Comparison of ENCODE assay signal across 13 cellular contexts in the genomic region with DNA sequence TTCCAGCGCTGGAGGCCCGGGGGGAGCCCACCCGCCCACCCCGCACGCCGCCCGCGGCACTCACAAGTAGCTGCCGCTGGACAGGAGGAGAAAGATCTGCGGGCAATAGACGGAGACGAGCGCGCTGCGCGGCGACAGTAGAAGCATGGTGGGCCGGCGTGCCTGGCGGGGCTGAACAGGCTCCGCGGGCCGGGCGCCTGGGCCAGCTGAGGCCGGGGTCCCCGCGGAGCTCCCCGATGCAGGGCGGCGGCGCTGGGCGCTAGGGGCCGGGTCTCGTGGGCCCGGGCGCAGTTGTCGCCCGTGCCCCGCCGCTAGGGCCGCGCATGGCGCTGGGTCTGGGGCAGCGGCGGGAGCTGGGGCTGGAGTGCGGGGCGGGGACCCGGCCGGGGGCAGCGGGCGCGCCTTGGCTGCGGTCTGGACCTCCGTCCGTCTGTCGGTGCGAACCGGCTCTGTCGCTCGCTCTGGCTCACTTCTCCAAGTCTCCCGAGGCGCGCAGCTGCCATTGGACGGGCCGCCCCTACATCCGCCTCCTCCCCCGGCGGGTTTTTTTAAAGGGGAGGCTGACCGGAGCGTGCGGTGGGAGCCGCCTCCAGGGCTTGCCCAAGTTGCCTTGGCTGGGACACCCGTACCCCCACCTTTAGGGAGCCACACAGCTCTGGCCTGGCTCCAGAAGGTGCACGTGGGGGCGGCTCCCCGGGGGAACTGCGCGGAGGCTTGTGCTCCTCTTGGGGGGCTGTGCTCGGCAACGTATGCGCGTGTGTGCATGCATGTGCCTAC. TPM values are rescaled to one million over a fixed set of nuclear protein-coding genes. Genes with fewer than 3 reads are reported as not detected.
DNase-seq lines count a peak whose midpoint lies in the region; TF ChIP-seq lines count a peak whose summit lies in the region.
"Had no signal": no experiment of that assay in that cellular context is flagged by ENCODE, and none has a peak within 500 bp of the region (broad histone marks: within the 10 kb centered on the region; RNA-seq: fewer than 3 reads in every experiment).

No MANE protein-coding gene starts in this region.

- H4K20me1 ChIP-seq in GM23248 (ENCODE audit: insufficient read depth) (no peaks in the 10 kb centered on the region), hepatocyte (ENCODE audit: insufficient read depth, poor library complexity, severe bottlenecking) (no peaks in the 10 kb centered on the region)

- H3K27me3 ChIP-seq in GM23248 (replicated peaks; ENCODE audit: insufficient read depth) (peaks cover 45% of the 10 kb centered on the region), WERI-Rb-1 (ENCODE audit: insufficient read depth, low read depth, severe bottlenecking) (peaks cover 78% of the 10 kb centered on the region), hepatocyte (peaks cover 66% of the 10 kb centered on the region)

- H3K36me3 ChIP-seq in GM23248 (ENCODE audit: low read depth) (no peaks in the 10 kb centered on the region), WERI-Rb-1 (no peaks in the 10 kb centered on the region), hepatocyte (replicated peaks; ENCODE audit: insufficient read depth, low read depth) (no peaks in the 10 kb centered on the region)
- H3K36me3 ChIP-seq: right atrium auricular region had no signal

- H3K79me2 ChIP-seq in GM23248 (ENCODE audit: insufficient read depth) (no peaks in the 10 kb centered on the region), hepatocyte (no peaks in the 10 kb centered on the region)

- DNase-seq in GM23248: peak; percentile 42
- no peak for DNase-seq in WERI-Rb-1
- no peak for DNase-seq in hepatocyte (ENCODE audit: low spot score)
- DNase-seq in skeletal muscle cell (ENCODE audit: low read depth): no peak
- DNase-seq in NCI-H1436 (lab: John Stamatoyannopoulos, UW): no peak
- DNase-seq in activated CD4-positive, alpha-beta T cell treated with anti-CD3 and anti-CD28 coated beads, Interleukin-2, amount 10 ng/mL, durations not matched to agents 7 days and 5 days: no peak
- no peak for DNase-seq in NCI-H524 treated with DMSO at 0.1 percent for 48 hours (lab: John Stamatoyannopoulos, UW)
- DNase-seq: activated CD8-positive, alpha-beta T cell treated with anti-CD3 and anti-CD28 coated beads, Interleukin-2, amount 10 ng/mL, durations not matched to agents 7 days and 5 days; activated gamma-delta T cell; central memory CD4-positive, alpha-beta T cell; NCI-H1092 treated with DMSO at 0.1 percent for 48 hours; NCI-H510A treated with DMSO at 0.1 percent for 48 hours had no signal

- TF ChIP-seq CTCF in WERI-Rb-1 (IDR thresholded peaks at IDR 0.05; ENCODE audit: low read depth, low read length) (0 out of 2 replicates have a peak, but pooled peaks have one; percentile 13), hepatocyte (IDR thresholded peaks at IDR 0.05; ENCODE audit: poor library complexity) (no peak)

- no peak overlapping the region for H3K27ac Mint-ChIP-seq in activated CD4-positive, alpha-beta T cell treated with anti-CD3 and anti-CD28 coated beads, Interleukin-2, amount 10 ng/mL, durations not matched to agents 7 days and 5 days
- H3K27ac Mint-ChIP-seq: activated CD8-positive, alpha-beta T cell treated with anti-CD3 and anti-CD28 coated beads, Interleukin-2, amount 10 ng/mL, durations not matched to agents 7 days and 5 days had no signal

- H3K9me2 ChIP-seq in GM23248 (ENCODE audit: insufficient read depth) (no peaks in the 10 kb centered on the region), hepatocyte (replicated peaks; ENCODE audit: insufficient read depth) (no peaks in the 10 kb centered on the region)

- H3K4me1 Mint-ChIP-seq in activated CD4-positive, alpha-beta T cell treated with anti-CD3 and anti-CD28 coated beads, Interleukin-2, amount 10 ng/mL, durations not matched to agents 7 days and 5 days: peaks cover 2% of the 10 kb centered on the region

- CTCF ChIA-PET in activated CD4-positive, alpha-beta T cell treated with anti-CD3 and anti-CD28 coated beads, Interleukin-2, amount 10 ng/mL, durations not matched to agents 7 days and 5 days (lab: Charles Lee): interaction anchor here (1.0 kb wide), 1 partner anchor 378 kb away, joined by 3 read pairs; no protein-coding TSS in a partner anchor

- no peak overlapping the region for H3K27ac ChIP-seq in GM23248
- no peak overlapping the region for H3K27ac ChIP-seq in WERI-Rb-1
- no peak overlapping the region for H3K27ac ChIP-seq in hepatocyte
- H3K27ac ChIP-seq: right atrium auricular region had no signal

- H3K4me3 Mint-ChIP-seq in activated CD4-positive, alpha-beta T cell treated with anti-CD3 and anti-CD28 coated beads, Interleukin-2, amount 10 ng/mL, durations not matched to agents 7 days and 5 days: no peak overlapping the region
- H3K4me3 Mint-ChIP-seq: activated CD8-positive, alpha-beta T cell treated with anti-CD3 and anti-CD28 coated beads, Interleukin-2, amount 10 ng/mL, durations not matched to agents 7 days and 5 days had no signal

- H3K27me3 Mint-ChIP-seq in activated CD4-positive, alpha-beta T cell treated with anti-CD3 and anti-CD28 coated beads, Interleukin-2, amount 10 ng/mL, durations not matched to agents 7 days and 5 days: peaks cover 46% of the 10 kb centered on the region

- no peak overlapping the region for H3K4me2 ChIP-seq in GM23248 (ENCODE audit: unreplicated experiment)
- H3K4me2 ChIP-seq in hepatocyte: peak overlapping the region; percentile 89

- H3K4me1 ChIP-seq in GM23248 (ENCODE audit: insufficient read depth) (peaks cover 27% of the 10 kb centered on the region), hepatocyte (ENCODE audit: insufficient read depth) (peaks cover 16% of the 10 kb centered on the region)

- no peaks in the 10 kb centered on the region for H3K9me3 Mint-ChIP-seq in activated CD4-positive, alpha-beta T cell treated with anti-CD3 and anti-CD28 coated beads, Interleukin-2, amount 10 ng/mL, durations not matched to agents 7 days and 5 days

- H3K9ac ChIP-seq in GM23248: no peak overlapping the region

- H3K4me3 ChIP-seq in GM23248: peak overlapping the region; percentile 47
- H3K4me3 ChIP-seq in WERI-Rb-1 (ENCODE audit: low read depth, low read length): no peak overlapping the region
- H3K4me3 ChIP-seq in hepatocyte: no peak overlapping the region
- H3K4me3 ChIP-seq in skeletal muscle cell (ENCODE audit: low read depth, low read length): peak overlapping the region; percentile 39

- 9 to 11% methylated on average over 60 to 63 of the region's 82 CpGs for WGBS in GM23248 (ENCODE audit: low coverage in 1 of 2, low lambda C conversion rate in 2 of 2, missing lambda C conversion rate in 2 of 2), 2 experiments
- WGBS in hepatocyte (ENCODE audit: low lambda C conversion rate, missing lambda C conversion rate): 19% methylated on average over 53 of the region's 82 CpGs

- H3K9me3 ChIP-seq in GM23248 (ENCODE audit: low read depth): no peaks in the 10 kb centered on the region
- H3K9me3 ChIP-seq in WERI-Rb-1 (ENCODE audit: severe bottlenecking): no peaks in the 10 kb centered on the region
- no peaks in the 10 kb centered on the region for H3K9me3 ChIP-seq in hepatocyte (ENCODE audit: low read depth)
- H3K9me3 ChIP-seq: right atrium auricular region had no signal

- POLR2A ChIA-PET in activated CD4-positive, alpha-beta T cell treated with anti-CD3 and anti-CD28 coated beads, Interleukin-2, amount 10 ng/mL, durations not matched to agents 7 days and 5 days (lab: Charles Lee): no interaction called here

- no peaks in the 10 kb centered on the region for H3K36me3 Mint-ChIP-seq in activated CD4-positive, alpha-beta T cell treated with anti-CD3 and anti-CD28 coated beads, Interleukin-2, amount 10 ng/mL, durations not matched to agents 7 days and 5 days (ENCODE audit: low read depth)

- in situ Hi-C loops in GM23248 (cut with MboI): no loop called here

- no peaks in the 10 kb centered on the region for H3F3A ChIP-seq in GM23248 (ENCODE audit: insufficient read depth)

- H2AFZ ChIP-seq in GM23248: no peak overlapping the region
- H2AFZ ChIP-seq in hepatocyte: no peak overlapping the region

RNA-seq across cellular contexts. Expression of a gene that starts 4.7 kb away (rescaled TPM):
- total RNA-seq in GM23248 (2014; rRNA removed; shearing (Covaris generic)): 0.25 TPM in 1 of 2 replicates, not detected in the other
- polyA plus RNA-seq in GM23248 (2016; fragmentation: Nextera tagmentation; extraction: Ambion mirVana) (0.10 TPM in 1 of 2 replicates, not detected in the other), hepatocyte (1.9 and 2.0 TPM in 2 replicates)
- 2.4 and 2.9 TPM in 2 replicates for total RNA-seq in hepatocyte
- total RNA-seq in activated CD4-positive, alpha-beta T cell treated with anti-CD3 and anti-CD28 coated beads, Interleukin-2, amount 10 ng/mL, durations not matched to agents 7 days and 5 days: not detected
- total RNA-seq: activated CD8-positive, alpha-beta T cell treated with anti-CD3 and anti-CD28 coated beads, Interleukin-2, amount 10 ng/mL, durations not matched to agents 7 days and 5 days had no signal

Comparison
In these comparisons a context has a peak if more than half of its experiments do, and no peak if none do; other contexts are left out.
1. H3K4me3 ChIP-seq: peak in GM23248 (single experiment) and skeletal muscle cell (single experiment); none in WERI-Rb-1 (single experiment) and hepatocyte (single experiment).